ENCODE assay signal across 22 cellular contexts in genomic region chrX:132532955-132533354, GRCh38. TPM values are rescaled to one million over a fixed set of nuclear protein-coding genes. Genes with fewer than 3 reads are reported as not detected.
DNase-seq lines count a peak whose midpoint lies in the region; ATAC-seq and TF ChIP-seq lines count a peak whose summit lies in the region.
"Had no signal": no experiment of that assay in that cellular context is flagged by ENCODE, and none has a peak within 500 bp of the region (broad histone marks: within the 10 kb centered on the region; RNA-seq: fewer than 3 reads in every experiment).

No MANE protein-coding gene starts in this region.

- TF ChIP-seq CTCF in fibroblast of the aortic adventitia (IDR thresholded peaks at IDR 0.05; ENCODE audit: insufficient read depth, low read length), result no peak

- TF ChIP-seq POLR2A in GM18505 (IDR thresholded peaks at IDR 0.05; ENCODE audit: borderline replicate concordance, extremely low read depth, insufficient read depth, insufficient read length), result no peak

- ATAC-seq in GM18517 (IDR thresholded peaks at IDR 0.05; ENCODE audit: unreplicated experiment), result no peak
- ATAC-seq in GM18505 (IDR thresholded peaks at IDR 0.05; ENCODE audit: unreplicated experiment), result no peak
- no peak for ATAC-seq in GM18907 (IDR thresholded peaks at IDR 0.05; ENCODE audit: unreplicated experiment)
- ATAC-seq: activated CD8-positive, alpha-beta T cell treated with anti-CD3 and anti-CD28 coated beads, Interleukin-2, amount 10 ng/mL, durations not matched to agents 7 days and 5 days; GM23338; Panc1 had no signal

- H3K4me3 ChIP-seq in fibroblast of the aortic adventitia (ENCODE audit: low read depth, low read length), result no peak overlapping the region
- H3K4me3 ChIP-seq: GM23338, right atrium auricular region, testis had no signal

- peak; percentile 8 for DNase-seq in COLO829 (ENCODE audit: low spot score)
- peak; percentile 44 for DNase-seq in HT-29 (ENCODE audit: low spot score)
- DNase-seq in astrocyte of the hippocampus (ENCODE audit: low read depth, low spot score), result peak; percentile 1
- DNase-seq in fibroblast of the aortic adventitia (ENCODE audit: low read depth), result peak; percentile 1
- no peak for DNase-seq in Kasumi-1 (lab: John Stamatoyannopoulos, UW)
- DNase-seq: activated CD4-positive, CD25-positive, alpha-beta regulatory T cell; activated CD8-positive, alpha-beta T cell treated with anti-CD3 and anti-CD28 coated beads, Interleukin-2, amount 10 ng/mL, durations not matched to agents 7 days and 5 days; activated T-cell treated with anti-CD3 and anti-CD28 coated beads, Interleukin-2, amount 50 U/mL, for 24 hours; DMS79; glutamatergic neuron; MM.1S; NCI-H146; NCI-H82; nucleus accumbens; stimulated activated CD4-positive, alpha-beta T cell treated with anti-CD3 and anti-CD28 coated beads, Interleukin-15, amount 100 ng/mL, for 24 hours; testis had no signal

RNA-seq across cellular contexts. Expression of gene MBNL3, which starts 44.1 kb away (rescaled TPM):
- 5.4 and 7.6 TPM in 2 replicates for total RNA-seq in HT-29 (2014; rRNA removed; shearing (Covaris generic))
- total RNA-seq in fibroblast of the aortic adventitia (ENCODE audit: low replicate concordance), result 5.8 and 10.2 TPM in 2 replicates

Comparison
In these comparisons a context has a peak if more than half of its experiments do, and no peak if none do; other contexts are left out.
1. DNase-seq: peak in COLO829 (single experiment), HT-29 (single experiment), astrocyte of the hippocampus (single experiment) and fibroblast of the aortic adventitia (single experiment); none in Kasumi-1 (0 of 2).